Comparison of ENCODE assay signal across 2 cellular contexts in the genomic region with DNA sequence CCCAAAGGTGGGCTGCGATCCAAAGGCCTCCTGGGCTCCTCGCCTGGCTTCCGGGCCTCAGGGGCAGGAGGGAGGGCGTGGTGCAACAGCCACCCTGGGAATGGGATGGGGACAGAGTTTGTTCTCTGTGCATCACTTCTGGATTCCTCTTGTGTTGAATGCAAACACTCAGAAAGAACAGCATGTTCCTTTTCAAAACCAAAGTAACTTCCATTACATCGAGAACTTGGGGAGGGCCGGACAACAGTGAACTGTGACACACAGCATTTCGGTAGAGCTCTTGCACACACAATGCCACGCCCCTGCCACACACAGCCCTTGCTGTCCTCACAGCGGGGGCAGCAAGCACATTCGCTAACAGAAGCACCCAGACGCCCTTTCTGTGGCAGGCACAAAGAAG.
TF ChIP-seq lines count a peak whose summit lies in the region.

No MANE protein-coding gene starts in this region.

TF ChIP-seq in SK-N-SH, 30 proteins besides CTCF, POLR2A, EP300 and RAD21 (continued from another document):
- TF ChIP-seq, protein P1, sequence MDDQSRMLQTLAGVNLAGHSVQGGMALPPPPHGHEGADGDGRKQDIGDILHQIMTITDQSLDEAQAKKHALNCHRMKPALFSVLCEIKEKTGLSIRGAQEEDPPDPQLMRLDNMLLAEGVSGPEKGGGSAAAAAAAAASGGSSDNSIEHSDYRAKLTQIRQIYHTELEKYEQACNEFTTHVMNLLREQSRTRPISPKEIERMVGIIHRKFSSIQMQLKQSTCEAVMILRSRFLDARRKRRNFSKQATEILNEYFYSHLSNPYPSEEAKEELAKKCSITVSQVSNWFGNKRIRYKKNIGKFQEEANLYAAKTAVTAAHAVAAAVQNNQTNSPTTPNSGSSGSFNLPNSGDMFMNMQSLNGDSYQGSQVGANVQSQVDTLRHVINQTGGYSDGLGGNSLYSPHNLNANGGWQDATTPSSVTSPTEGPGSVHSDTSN (IDR thresholded peaks at IDR 0.05), result no peak

TF ChIP-seq in SK-N-SH treated with all-trans-retinoic acid at 6 μM for 48 hours, 23 proteins besides CTCF, POLR2A, EP300 and RAD21 (continued from another document):
- TF ChIP-seq ZFP30 (CRISPR knock-in tag; IDR thresholded peaks at IDR 0.05) (no peak), ZNF70 (CRISPR knock-in tag; IDR thresholded peaks at IDR 0.05) (no peak)
TF ChIP-seq in SK-N-SH treated with all-trans-retinoic acid at 6 μM for 48 hours: peak in this region for 0.
